ENCODE assay signal across 8 cellular contexts in the genomic region with DNA sequence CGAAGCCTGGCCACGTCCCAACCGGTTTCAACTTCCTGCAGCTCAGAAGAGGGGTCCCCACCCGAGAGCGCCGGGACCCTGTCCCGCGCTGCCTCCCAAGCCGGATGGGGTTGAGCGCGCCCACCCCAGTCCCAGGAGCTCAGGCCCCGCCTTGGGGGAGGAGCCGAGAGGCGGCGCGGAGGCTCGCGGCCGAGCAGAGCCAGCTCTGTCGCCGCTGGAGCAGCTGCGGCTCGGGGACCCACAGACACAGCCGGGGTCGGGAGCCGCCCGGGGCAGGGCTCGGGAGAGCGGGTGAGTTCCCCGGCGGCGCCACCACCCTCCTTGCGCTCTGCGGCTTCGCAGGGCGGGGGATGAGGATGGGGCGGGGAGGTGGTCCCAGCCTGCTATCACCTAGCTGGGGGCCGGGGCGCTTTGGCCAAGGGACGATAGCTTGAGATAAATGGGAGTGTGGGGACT. TPM values are rescaled to one million over a fixed set of nuclear protein-coding genes. Genes with fewer than 3 reads are reported as not detected.
A peak's percentile ranks its signal among the peaks of the same experiment; 100 is the strongest.
DNase-seq lines count a peak whose midpoint lies in the region.

A gene (plus strand): TSS at position 196 of the 456 bp plus-strand sequence. CDS start 30,229 bp downstream, outside the sequence.

- DNase-seq in GDM1 (lab: John Stamatoyannopoulos, UW) = peak; percentile 76
- DNase-seq in H7 = peak; percentile 91
- peak; percentile 13 for DNase-seq in NCI-H1694 treated with DMSO at 0.1 percent for 48 hours (lab: John Stamatoyannopoulos, UW)
- DNase-seq in activated CD8-positive, alpha-beta memory T cell treated with anti-CD3 and anti-CD28 coated beads for 4 hours (ENCODE audit: low read depth in 2 of 2) = peak; percentile 67 to 71
- DNase-seq in myocyte (ENCODE audit: low read depth) = peak; percentile 20
- peak; percentile 91 for DNase-seq in stimulated activated CD8-positive, alpha-beta memory T cell treated with anti-CD3 and anti-CD28 coated beads, Interleukin-4, amount 100 ng/mL, for 48 hours
- no peak for DNase-seq in HPDE6-E6E7 (ENCODE audit: extremely low spot score)

- in situ Hi-C loops in endometrial microvascular endothelial cells (cut with HindIII; ENCODE audit: inconsistent ontology term, low pct_unique_long_range_greater_than_20kb, low sequenced_read_pairs) = no loop called here

- peaks cover 2% of the 10 kb centered on the region; the same call in 1 of the 2 replicates for H3K36me3 ChIP-seq in H7 (replicated peaks; ENCODE audit: control insufficient read depth, insufficient read depth, low read length)

- H3K27me3 ChIP-seq in H7 (ENCODE audit: control insufficient read depth, insufficient read depth, low read length) = peaks cover 3% of the 10 kb centered on the region

- H3K4me3 ChIP-seq in H7 (ENCODE audit: insufficient read depth, low read depth, low read length) = peak within 1 kb of the TSS; percentile 80

RNA-seq across cellular contexts. Expression of the gene that starts here (rescaled TPM):
- 19.8 and 23.6 TPM in 2 replicates for total RNA-seq in H7 (2014; rRNA removed; shearing (Covaris generic))
- 15.5 TPM for total RNA-seq in endometrial microvascular endothelial cells (ENCODE audit: inconsistent ontology term)
- total RNA-seq in myocyte = 0.03 TPM in 1 of 2 replicates, not detected in the other
- not detected for polyA plus RNA-seq in myocyte (2012)

Comparison
In these comparisons a context has a peak if more than half of its experiments do, and no peak if none do; other contexts are left out.
1. RNA of the gene that starts here (total RNA-seq): 19.8 to 23.6 TPM in H7 and 15.5 TPM in endometrial microvascular endothelial cells (single experiment); 0.03 TPM in myocyte; every median in the first group is over 10 times any median in the second.
2. Peak in DNase-seq in myocyte; RNA of the gene not detected or under 1 TPM.